In the genomic region with DNA sequence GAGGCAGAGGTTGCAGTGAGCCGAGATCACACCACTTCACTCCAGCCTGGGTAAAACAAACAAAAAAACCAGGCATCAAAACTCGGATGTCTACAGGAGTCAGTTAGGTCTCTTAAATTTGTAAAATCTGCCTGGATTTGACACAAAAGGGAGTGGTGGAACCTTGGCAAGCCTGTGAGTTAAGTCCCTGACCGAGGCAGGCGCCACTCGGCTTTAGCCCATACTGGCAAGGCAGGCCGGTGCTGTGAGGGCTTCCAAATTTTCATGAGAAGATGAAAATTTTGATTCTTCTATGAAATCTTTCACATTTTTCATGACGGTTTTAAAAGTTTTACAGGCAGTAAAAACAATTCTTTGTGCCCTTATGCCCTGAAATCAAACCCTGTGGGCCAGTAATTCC, we compare ENCODE assay signal across 20 cellular contexts.
DNase-seq lines count a peak whose midpoint lies in the region; ATAC-seq, FAIRE-seq and TF ChIP-seq lines count a peak whose summit lies in the region.
"Had no signal": no experiment of that assay in that cellular context is flagged by ENCODE, and none has a peak within 500 bp of the region (broad histone marks: within the 10 kb centered on the region; RNA-seq: fewer than 3 reads in every experiment).

No MANE protein-coding gene starts in this region.

- CTCF ChIA-PET in A549 (lab: Yijun Ruan, JAX): no interaction called here

- FAIRE-seq in A549 (lab: Jason Lieb, UNC): no peak
- FAIRE-seq: frontal cortex had no signal

- H3K4me1 ChIP-seq in A549: peaks cover 64% of the 10 kb centered on the region

- H3K9me3 ChIP-seq in A549: peaks cover 10% of the 10 kb centered on the region; the same call in 1 of the 3 replicates
- H3K9me3 ChIP-seq: HAP-1, SJSA1 had no signal

- WGBS in A549 (ENCODE audit: missing lambda C conversion rate): 87% methylated on average over 7 of the region's 7 CpGs
- WGBS in lower leg skin, 2 donors: 69 to 76% methylated on average over 7 of the region's 7 CpGs

- peak overlapping the region; percentile 14 for H3K27ac Mint-ChIP-seq in chondrocyte (ENCODE audit: unreplicated experiment)
- no peak overlapping the region for H3K27ac Mint-ChIP-seq in stimulated activated naive B cell treated with anti-CD40 and anti-IgM and Interleukin-4, amounts not matched to agents 10 μg/mL and 1 μg/mL and 100 μg/mL, for 72 hours
- H3K27ac Mint-ChIP-seq: CD4-positive, alpha-beta memory T cell had no signal

- H3K27me3 Mint-ChIP-seq in chondrocyte (ENCODE audit: low read depth): no peaks in the 10 kb centered on the region
- H3K27me3 Mint-ChIP-seq in stimulated activated naive B cell treated with anti-CD40 and anti-IgM and Interleukin-4, amounts not matched to agents 10 μg/mL and 1 μg/mL and 100 μg/mL, for 72 hours: peaks cover 0 to 5% of the 10 kb centered on the region in 2 donors

- POLR2A ChIA-PET in A549 (lab: Yijun Ruan, JAX): no interaction called here

- TF ChIP-seq CTCF in A549 (IDR thresholded peaks at IDR 0.05): no peak
- no peak for TF ChIP-seq CTCF in chondrocyte (IDR thresholded peaks at IDR 0.05)
- no peak for TF ChIP-seq CTCF in lower leg skin (IDR thresholded peaks at IDR 0.05)

- no peak overlapping the region for H3K4me2 ChIP-seq in A549

- H3K36me3 Mint-ChIP-seq in chondrocyte (ENCODE audit: low read depth): no peaks in the 10 kb centered on the region
- no peaks in the 10 kb centered on the region for H3K36me3 Mint-ChIP-seq in stimulated activated naive B cell treated with anti-CD40 and anti-IgM and Interleukin-4, amounts not matched to agents 10 μg/mL and 1 μg/mL and 100 μg/mL, for 72 hours
- H3K36me3 Mint-ChIP-seq: CD4-positive, alpha-beta memory T cell had no signal

- no peak for TF ChIP-seq POLR2A in A549 (IDR thresholded peaks at IDR 0.05; ENCODE audit: low read length)
- no peak for TF ChIP-seq POLR2A in lower leg skin (IDR thresholded peaks at IDR 0.05)

- TF ChIP-seq EP300 in A549 (IDR thresholded peaks at IDR 0.05): no peak

- H3K9me3 Mint-ChIP-seq in chondrocyte (ENCODE audit: low read depth): peaks cover 10% of the 10 kb centered on the region
- H3K9me3 Mint-ChIP-seq in stimulated activated naive B cell treated with anti-CD40 and anti-IgM and Interleukin-4, amounts not matched to agents 10 μg/mL and 1 μg/mL and 100 μg/mL, for 72 hours: no peaks in the 10 kb centered on the region

- intact Hi-C loops in lower leg skin (cut with DNase I; ENCODE audit: low total_unique reads): no loop called here

- no peak for TF ChIP-seq RAD21 in A549 (conservative IDR thresholded peaks at IDR 0.05 in 1 of 2, IDR thresholded peaks at IDR 0.05 in 1 of 2)

- peaks cover 73% of the 10 kb centered on the region for H3K4me1 Mint-ChIP-seq in chondrocyte (ENCODE audit: low read depth)
- peaks cover 0 to 8% of the 10 kb centered on the region in 2 donors for H3K4me1 Mint-ChIP-seq in stimulated activated naive B cell treated with anti-CD40 and anti-IgM and Interleukin-4, amounts not matched to agents 10 μg/mL and 1 μg/mL and 100 μg/mL, for 72 hours
- H3K4me1 Mint-ChIP-seq: CD4-positive, alpha-beta memory T cell had no signal

- DNase-seq in A549 (ENCODE audit: low read depth in 1 of 2, low spot score in 1 of 2) (no peak), chondrocyte (ENCODE audit: low spot score) (no peak), lower leg skin (ENCODE audit: low spot score in 2 of 2) (peak; percentile 51 to 90), NCI-H1694 (lab: John Stamatoyannopoulos, UW) (no peak)
- no peak for DNase-seq in stimulated activated CD4-positive, alpha-beta T cell treated with anti-CD3 and anti-CD28 coated beads, Interleukin-1b, Interleukin-23, amount 100 ng/mL, for 48 hours
- DNase-seq in activated CD4-positive, CD25-positive, alpha-beta regulatory T cell treated with anti-CD3 and anti-CD28 coated beads, Interleukin-2, amount 50 U/mL, for 72 hours: no peak
- DNase-seq in stimulated activated naive B cell treated with anti-CD40 and anti-IgM and Interleukin-4, amounts not matched to agents 10 μg/mL and 1 μg/mL and 100 μg/mL, for 72 hours: no peak
- DNase-seq: activated effector memory CD4-positive, alpha-beta T cell treated with anti-CD3 and anti-CD28 coated beads, Interleukin-2, amount 50 U/mL, for 16 hours; CD4-positive, alpha-beta memory T cell; cortex of kidney; DMS79 treated with DMSO at 0.1 percent for 48 hours; NCI-H187 treated with DMSO at 0.1 percent for 48 hours; retina; stimulated activated CD4-positive, alpha-beta T cell treated with anti-CD3 and anti-CD28 coated beads, Interleukin-4, amount 100 ng/mL, for 1 hour; T1000 had no signal

- no peak for ATAC-seq in A549
- no peak for ATAC-seq in stimulated activated naive B cell treated with anti-CD40 and anti-IgM and Interleukin-4, amounts not matched to agents 10 μg/mL and 1 μg/mL and 100 μg/mL, for 72 hours (replicated peaks)

- H3K27ac ChIP-seq in A549 (peak overlapping the region; percentile 57 to 92; a peak in 4 of 6 replicates), skin epidermis (peak overlapping the region in 15 of 21 experiments; percentile 7 to 77 (median 57))
- H3K27ac ChIP-seq: SJSA1 had no signal

- H3K4me3 Mint-ChIP-seq in chondrocyte (ENCODE audit: unreplicated experiment): no peak overlapping the region
- H3K4me3 Mint-ChIP-seq in stimulated activated naive B cell treated with anti-CD40 and anti-IgM and Interleukin-4, amounts not matched to agents 10 μg/mL and 1 μg/mL and 100 μg/mL, for 72 hours: no peak overlapping the region
- H3K4me3 Mint-ChIP-seq: CD4-positive, alpha-beta memory T cell; neural crest cell had no signal

- H3K4me3 ChIP-seq in A549: no peak overlapping the region
- H3K4me3 ChIP-seq in lower leg skin (ENCODE audit: low read depth, poor library complexity, severe bottlenecking): no peak overlapping the region
- H3K4me3 ChIP-seq in skin epidermis: no peak overlapping the region
- H3K4me3 ChIP-seq: HAP-1, SJSA1 had no signal

TF ChIP-seq in A549, 52 proteins besides CTCF, POLR2A, EP300 and RAD21:
- TF ChIP-seq NFE2L2 (conservative IDR thresholded peaks at IDR 0.05; ENCODE audit: low read length): no peak
- TF ChIP-seq MYC (IDR thresholded peaks at IDR 0.05; ENCODE audit: borderline replicate concordance, low read length): no peak
- TF ChIP-seq CEBPB (IDR thresholded peaks at IDR 0.05): no peak
- no peak for TF ChIP-seq BHLHE40 (IDR thresholded peaks at IDR 0.05; ENCODE audit: low read depth, low read length)
- TF ChIP-seq KDM1A (IDR thresholded peaks at IDR 0.05; ENCODE audit: low read depth): no peak
- no peak for TF ChIP-seq RNF2 (IDR thresholded peaks at IDR 0.05; ENCODE audit: borderline replicate concordance, low read depth)
- no peak for TF ChIP-seq ZNF302 (CRISPR knock-in tag; IDR thresholded peaks at IDR 0.05)
- no peak for TF ChIP-seq PHF8 (IDR thresholded peaks at IDR 0.05; ENCODE audit: borderline replicate concordance, low read depth)
- TF ChIP-seq CHD4 (IDR thresholded peaks at IDR 0.05; ENCODE audit: borderline replicate concordance): no peak
- TF ChIP-seq, protein P1, sequence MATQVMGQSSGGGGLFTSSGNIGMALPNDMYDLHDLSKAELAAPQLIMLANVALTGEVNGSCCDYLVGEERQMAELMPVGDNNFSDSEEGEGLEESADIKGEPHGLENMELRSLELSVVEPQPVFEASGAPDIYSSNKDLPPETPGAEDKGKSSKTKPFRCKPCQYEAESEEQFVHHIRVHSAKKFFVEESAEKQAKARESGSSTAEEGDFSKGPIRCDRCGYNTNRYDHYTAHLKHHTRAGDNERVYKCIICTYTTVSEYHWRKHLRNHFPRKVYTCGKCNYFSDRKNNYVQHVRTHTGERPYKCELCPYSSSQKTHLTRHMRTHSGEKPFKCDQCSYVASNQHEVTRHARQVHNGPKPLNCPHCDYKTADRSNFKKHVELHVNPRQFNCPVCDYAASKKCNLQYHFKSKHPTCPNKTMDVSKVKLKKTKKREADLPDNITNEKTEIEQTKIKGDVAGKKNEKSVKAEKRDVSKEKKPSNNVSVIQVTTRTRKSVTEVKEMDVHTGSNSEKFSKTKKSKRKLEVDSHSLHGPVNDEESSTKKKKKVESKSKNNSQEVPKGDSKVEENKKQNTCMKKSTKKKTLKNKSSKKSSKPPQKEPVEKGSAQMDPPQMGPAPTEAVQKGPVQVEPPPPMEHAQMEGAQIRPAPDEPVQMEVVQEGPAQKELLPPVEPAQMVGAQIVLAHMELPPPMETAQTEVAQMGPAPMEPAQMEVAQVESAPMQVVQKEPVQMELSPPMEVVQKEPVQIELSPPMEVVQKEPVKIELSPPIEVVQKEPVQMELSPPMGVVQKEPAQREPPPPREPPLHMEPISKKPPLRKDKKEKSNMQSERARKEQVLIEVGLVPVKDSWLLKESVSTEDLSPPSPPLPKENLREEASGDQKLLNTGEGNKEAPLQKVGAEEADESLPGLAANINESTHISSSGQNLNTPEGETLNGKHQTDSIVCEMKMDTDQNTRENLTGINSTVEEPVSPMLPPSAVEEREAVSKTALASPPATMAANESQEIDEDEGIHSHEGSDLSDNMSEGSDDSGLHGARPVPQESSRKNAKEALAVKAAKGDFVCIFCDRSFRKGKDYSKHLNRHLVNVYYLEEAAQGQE (IDR thresholded peaks at IDR 0.05): no peak
- TF ChIP-seq, protein P2, sequence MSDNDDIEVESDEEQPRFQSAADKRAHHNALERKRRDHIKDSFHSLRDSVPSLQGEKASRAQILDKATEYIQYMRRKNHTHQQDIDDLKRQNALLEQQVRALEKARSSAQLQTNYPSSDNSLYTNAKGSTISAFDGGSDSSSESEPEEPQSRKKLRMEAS (IDR thresholded peaks at IDR 0.05): no peak
- TF ChIP-seq CBX8 (IDR thresholded peaks at IDR 0.05): no peak
- no peak for TF ChIP-seq EHF (CRISPR knock-in tag; IDR thresholded peaks at IDR 0.05)
- TF ChIP-seq SREBF2 (IDR thresholded peaks at IDR 0.05): no peak
- TF ChIP-seq, protein P3, sequence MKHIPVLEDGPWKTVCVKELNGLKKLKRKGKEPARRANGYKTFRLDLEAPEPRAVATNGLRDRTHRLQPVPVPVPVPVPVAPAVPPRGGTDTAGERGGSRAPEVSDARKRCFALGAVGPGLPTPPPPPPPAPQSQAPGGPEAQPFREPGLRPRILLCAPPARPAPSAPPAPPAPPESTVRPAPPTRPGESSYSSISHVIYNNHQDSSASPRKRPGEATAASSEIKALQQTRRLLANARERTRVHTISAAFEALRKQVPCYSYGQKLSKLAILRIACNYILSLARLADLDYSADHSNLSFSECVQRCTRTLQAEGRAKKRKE (CRISPR knock-in tag; IDR thresholded peaks at IDR 0.05; ENCODE audit: low read depth): no peak

Comparison
In these comparisons a context has a peak if more than half of its experiments do, and no peak if none do; other contexts are left out.
1. DNase-seq: peak in lower leg skin (2 of 2); none in A549 (0 of 2), chondrocyte (single experiment), stimulated activated CD4-positive, alpha-beta T cell treated with anti-CD3 and anti-CD28 coated beads, Interleukin-1b, Interleukin-23, amount 100 ng/mL, for 48 hours (single experiment), activated CD4-positive, CD25-positive, alpha-beta regulatory T cell treated with anti-CD3 and anti-CD28 coated beads, Interleukin-2, amount 50 U/mL, for 72 hours (single experiment), stimulated activated naive B cell treated with anti-CD40 and anti-IgM and Interleukin-4, amounts not matched to agents 10 μg/mL and 1 μg/mL and 100 μg/mL, for 72 hours (single experiment) and NCI-H1694 (single experiment).